9 cellular contexts compared by ENCODE assay signal in the genomic region with DNA sequence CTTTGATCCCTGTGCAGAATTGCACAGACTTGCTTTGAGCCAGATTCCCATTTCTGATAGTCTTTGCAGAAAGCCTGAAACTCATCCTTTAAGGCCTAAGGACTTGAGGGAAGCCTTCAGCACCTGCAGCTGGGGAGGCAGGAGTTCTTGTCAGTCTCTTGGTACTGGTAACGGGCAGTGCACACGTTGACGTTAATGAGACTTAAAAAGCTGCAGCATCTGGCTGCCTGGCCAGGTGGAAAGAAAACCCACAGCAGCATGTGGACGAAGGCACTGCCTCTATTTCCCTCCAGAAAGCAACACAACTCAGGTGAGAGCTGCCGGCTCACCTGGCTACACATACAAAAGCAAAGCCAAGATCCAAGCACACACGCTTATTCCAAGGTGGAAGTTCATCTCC.
DNase-seq lines count a peak whose midpoint lies in the region; ATAC-seq, FAIRE-seq and TF ChIP-seq lines count a peak whose summit lies in the region.
"Had no signal": no experiment of that assay in that cellular context is flagged by ENCODE, and none has a peak within 500 bp of the region (broad histone marks: within the 10 kb centered on the region; RNA-seq: fewer than 3 reads in every experiment).

No MANE protein-coding gene starts in this region.

- WGBS in K562 (ENCODE audit: insufficient coverage, low coverage, missing lambda C conversion rate): 46% methylated on average over 5 of the region's 6 CpGs

- no peak for ATAC-seq in activated T-cell treated with anti-CD3 and anti-CD28 coated beads, Interleukin-2, amount 50 U/mL, for 72 hours (replicated peaks in 1 of 2)
- ATAC-seq in HG03280 (IDR thresholded peaks at IDR 0.05; ENCODE audit: unreplicated experiment) (peak; percentile 34), K562 (no peak)
- ATAC-seq in stimulated activated memory B cell treated with anti-CD40 and anti-IgM and Interleukin-4, amounts not matched to agents 10 μg/mL and 1 μg/mL and 100 μg/mL, for 72 hours: peak; percentile 74

- H3K9me3 Mint-ChIP-seq in activated T-cell treated with anti-CD3 and anti-CD28 coated beads, Interleukin-2, amount 50 U/mL, for 72 hours: no peaks in the 10 kb centered on the region
- H3K9me3 Mint-ChIP-seq in stimulated activated memory B cell treated with anti-CD40 and anti-IgM and Interleukin-4, amounts not matched to agents 10 μg/mL and 1 μg/mL and 100 μg/mL, for 72 hours: no peaks in the 10 kb centered on the region
- no peaks in the 10 kb centered on the region for H3K9me3 Mint-ChIP-seq in immature natural killer cell

- no TSS peak for BruUV-seq in K562 (replicated peaks; lab: Mats Ljungman, UMichigan)

- in situ Hi-C loops in K562 (cut with MboI): loop anchor here (25.0 kb wide), 2 partner anchors 193 to 893 kb away; no protein-coding TSS in a partner anchor

- H3K4me1 Mint-ChIP-seq in activated T-cell treated with anti-CD3 and anti-CD28 coated beads, Interleukin-2, amount 50 U/mL, for 72 hours (ENCODE audit: low read depth): peaks cover 81% of the 10 kb centered on the region
- peaks cover 54% of the 10 kb centered on the region for H3K4me1 Mint-ChIP-seq in stimulated activated memory B cell treated with anti-CD40 and anti-IgM and Interleukin-4, amounts not matched to agents 10 μg/mL and 1 μg/mL and 100 μg/mL, for 72 hours
- peaks cover 16 to 23% of the 10 kb centered on the region in 2 donors for H3K4me1 Mint-ChIP-seq in immature natural killer cell

- no peak for DNase-seq in activated T-cell treated with anti-CD3 and anti-CD28 coated beads, Interleukin-2, amount 50 U/mL, for 72 hours
- DNase-seq in activated T-cell treated with anti-CD3 and anti-CD28 coated beads, Interleukin-2, amount 50 U/mL, for 1 hour: no peak
- no peak for DNase-seq in K562 (ENCODE audit: extremely low read depth in 1 of 4, low spot score in 3 of 4)
- DNase-seq in NCI-H1417 treated with DMSO at 0.1 percent for 48 hours (lab: John Stamatoyannopoulos, UW): no peak
- DNase-seq in immature natural killer cell: no peak
- no peak for DNase-seq in NCI-H187 treated with DMSO at 0.1 percent for 48 hours (lab: John Stamatoyannopoulos, UW)

- H2AFZ ChIP-seq in K562 (ENCODE audit: low read depth, low read length): no peak overlapping the region

- TF ChIP-seq EP300 in K562 (IDR thresholded peaks at IDR 0.05; ENCODE audit: low read length): no peak

- no peaks in the 10 kb centered on the region for H3K9me3 ChIP-seq in K562 (replicated peaks; ENCODE audit: control insufficient read depth, insufficient read depth, low read depth, low read length)
- H3K9me3 ChIP-seq: neutrophil had no signal

- no peaks in the 10 kb centered on the region for H3K36me3 ChIP-seq in K562 (ENCODE audit: control insufficient read depth, insufficient read depth, low read length)
- H3K36me3 ChIP-seq: neutrophil had no signal

- CTCF ChIA-PET in K562 (lab: Yijun Ruan, JAX; ENCODE audit: low intra/inter-chr PET ratio): no interaction called here

- H3K9me1 ChIP-seq in K562 (ENCODE audit: control insufficient read depth, insufficient read depth, low read length): peaks cover 2% of the 10 kb centered on the region

- intact Hi-C loops in K562 (cut with micrococcal nuclease): no loop called here

- peak overlapping the region; percentile 33 to 45 for H3K4me3 Mint-ChIP-seq in activated T-cell treated with anti-CD3 and anti-CD28 coated beads, Interleukin-2, amount 50 U/mL, for 72 hours
- H3K4me3 Mint-ChIP-seq in stimulated activated memory B cell treated with anti-CD40 and anti-IgM and Interleukin-4, amounts not matched to agents 10 μg/mL and 1 μg/mL and 100 μg/mL, for 72 hours: peak overlapping the region; percentile 47
- peak overlapping the region in 1 of 5 donors; percentile 9 for H3K4me3 Mint-ChIP-seq in immature natural killer cell

- no peak overlapping the region for H3K4me3 ChIP-seq in K562

- FAIRE-seq in K562 (lab: Jason Lieb, UNC): no peak

- POLR2A ChIA-PET in K562 (lab: Yijun Ruan, JAX): interaction anchor here (1.2 kb wide), 1 partner anchor 14 kb away, joined by 3 read pairs; no protein-coding TSS in a partner anchor

- H3K27me3 Mint-ChIP-seq in activated T-cell treated with anti-CD3 and anti-CD28 coated beads, Interleukin-2, amount 50 U/mL, for 72 hours (ENCODE audit: low read depth): peaks cover 30% of the 10 kb centered on the region
- no peaks in the 10 kb centered on the region for H3K27me3 Mint-ChIP-seq in stimulated activated memory B cell treated with anti-CD40 and anti-IgM and Interleukin-4, amounts not matched to agents 10 μg/mL and 1 μg/mL and 100 μg/mL, for 72 hours
- H3K27me3 Mint-ChIP-seq in immature natural killer cell (ENCODE audit: low read depth in 3 of 3): peaks cover 0 to 6% (median 0%) of the 10 kb centered on the region in 3 donors

- TF ChIP-seq POLR2A in K562 (conservative IDR thresholded peaks at IDR 0.05): no peak

- H3K27me3 ChIP-seq in K562 (ENCODE audit: control insufficient read depth in 2 of 2, insufficient read depth in 2 of 2, low read length in 2 of 2): no peaks in the 10 kb centered on the region
- H3K27me3 ChIP-seq: neutrophil had no signal

- no peak overlapping the region for H3K9ac ChIP-seq in K562 (ENCODE audit: insufficient read depth in 1 of 2, low read depth in 2 of 2, low read length in 2 of 2)

- H3K4me1 ChIP-seq in K562 (replicated peaks in 1 of 2; ENCODE audit: control insufficient read depth in 2 of 2, insufficient read depth in 2 of 2, low read length in 2 of 2): peaks cover 7 to 16% of the 10 kb centered on the region in 2 experiments; a peak in 4 of 5 replicates

- no peak for TF ChIP-seq CTCF in K562 (IDR thresholded peaks at IDR 0.05 in 2 of 3, conservative IDR thresholded peaks at IDR 0.05 in 1 of 3; ENCODE audit: insufficient read depth in 2 of 3, low read depth in 1 of 3, low read length in 3 of 3)

- H4K20me1 ChIP-seq in K562 (replicated peaks; ENCODE audit: control insufficient read depth, insufficient read depth, low read length): no peaks in the 10 kb centered on the region

- no peak overlapping the region for H3K27ac ChIP-seq in K562 (ENCODE audit: extremely low read depth, low read depth, low read length)
- H3K27ac ChIP-seq: neutrophil had no signal

- H3K36me3 Mint-ChIP-seq in activated T-cell treated with anti-CD3 and anti-CD28 coated beads, Interleukin-2, amount 50 U/mL, for 72 hours (ENCODE audit: insufficient read depth in 2 of 2): no peaks in the 10 kb centered on the region
- no peaks in the 10 kb centered on the region for H3K36me3 Mint-ChIP-seq in stimulated activated memory B cell treated with anti-CD40 and anti-IgM and Interleukin-4, amounts not matched to agents 10 μg/mL and 1 μg/mL and 100 μg/mL, for 72 hours
- no peaks in the 10 kb centered on the region for H3K36me3 Mint-ChIP-seq in immature natural killer cell

- H3K4me2 ChIP-seq in K562 (ENCODE audit: insufficient read depth, low read length): no peak overlapping the region

- TF ChIP-seq RAD21 in K562 (CRISPR knock-in tag; conservative IDR thresholded peaks at IDR 0.05 in 1 of 2, IDR thresholded peaks at IDR 0.05 in 1 of 2): no peak

- H3K27ac Mint-ChIP-seq in activated T-cell treated with anti-CD3 and anti-CD28 coated beads, Interleukin-2, amount 50 U/mL, for 72 hours: no peak overlapping the region
- peak overlapping the region; percentile 96 for H3K27ac Mint-ChIP-seq in stimulated activated memory B cell treated with anti-CD40 and anti-IgM and Interleukin-4, amounts not matched to agents 10 μg/mL and 1 μg/mL and 100 μg/mL, for 72 hours
- H3K27ac Mint-ChIP-seq in immature natural killer cell: peak overlapping the region in 3 of 6 donors; percentile 27 to 58 (median 34)

- H3K79me2 ChIP-seq in K562 (ENCODE audit: control insufficient read depth, insufficient read depth, low read length): no peaks in the 10 kb centered on the region

TF ChIP-seq in K562, 482 proteins besides CTCF, POLR2A, EP300 and RAD21:
- no peak for TF ChIP-seq MYNN (IDR thresholded peaks at IDR 0.05)
- no peak for TF ChIP-seq MYNN (CRISPR knock-in tag; IDR thresholded peaks at IDR 0.05)
- TF ChIP-seq, protein P1, sequence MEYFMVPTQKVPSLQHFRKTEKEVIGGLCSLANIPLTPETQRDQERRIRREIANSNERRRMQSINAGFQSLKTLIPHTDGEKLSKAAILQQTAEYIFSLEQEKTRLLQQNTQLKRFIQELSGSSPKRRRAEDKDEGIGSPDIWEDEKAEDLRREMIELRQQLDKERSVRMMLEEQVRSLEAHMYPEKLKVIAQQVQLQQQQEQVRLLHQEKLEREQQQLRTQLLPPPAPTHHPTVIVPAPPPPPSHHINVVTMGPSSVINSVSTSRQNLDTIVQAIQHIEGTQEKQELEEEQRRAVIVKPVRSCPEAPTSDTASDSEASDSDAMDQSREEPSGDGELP (CRISPR knock-in tag; IDR thresholded peaks at IDR 0.05; ENCODE audit: borderline replicate concordance): no peak
- TF ChIP-seq RNF2 (IDR thresholded peaks at IDR 0.05): no peak
- TF ChIP-seq, protein P2, sequence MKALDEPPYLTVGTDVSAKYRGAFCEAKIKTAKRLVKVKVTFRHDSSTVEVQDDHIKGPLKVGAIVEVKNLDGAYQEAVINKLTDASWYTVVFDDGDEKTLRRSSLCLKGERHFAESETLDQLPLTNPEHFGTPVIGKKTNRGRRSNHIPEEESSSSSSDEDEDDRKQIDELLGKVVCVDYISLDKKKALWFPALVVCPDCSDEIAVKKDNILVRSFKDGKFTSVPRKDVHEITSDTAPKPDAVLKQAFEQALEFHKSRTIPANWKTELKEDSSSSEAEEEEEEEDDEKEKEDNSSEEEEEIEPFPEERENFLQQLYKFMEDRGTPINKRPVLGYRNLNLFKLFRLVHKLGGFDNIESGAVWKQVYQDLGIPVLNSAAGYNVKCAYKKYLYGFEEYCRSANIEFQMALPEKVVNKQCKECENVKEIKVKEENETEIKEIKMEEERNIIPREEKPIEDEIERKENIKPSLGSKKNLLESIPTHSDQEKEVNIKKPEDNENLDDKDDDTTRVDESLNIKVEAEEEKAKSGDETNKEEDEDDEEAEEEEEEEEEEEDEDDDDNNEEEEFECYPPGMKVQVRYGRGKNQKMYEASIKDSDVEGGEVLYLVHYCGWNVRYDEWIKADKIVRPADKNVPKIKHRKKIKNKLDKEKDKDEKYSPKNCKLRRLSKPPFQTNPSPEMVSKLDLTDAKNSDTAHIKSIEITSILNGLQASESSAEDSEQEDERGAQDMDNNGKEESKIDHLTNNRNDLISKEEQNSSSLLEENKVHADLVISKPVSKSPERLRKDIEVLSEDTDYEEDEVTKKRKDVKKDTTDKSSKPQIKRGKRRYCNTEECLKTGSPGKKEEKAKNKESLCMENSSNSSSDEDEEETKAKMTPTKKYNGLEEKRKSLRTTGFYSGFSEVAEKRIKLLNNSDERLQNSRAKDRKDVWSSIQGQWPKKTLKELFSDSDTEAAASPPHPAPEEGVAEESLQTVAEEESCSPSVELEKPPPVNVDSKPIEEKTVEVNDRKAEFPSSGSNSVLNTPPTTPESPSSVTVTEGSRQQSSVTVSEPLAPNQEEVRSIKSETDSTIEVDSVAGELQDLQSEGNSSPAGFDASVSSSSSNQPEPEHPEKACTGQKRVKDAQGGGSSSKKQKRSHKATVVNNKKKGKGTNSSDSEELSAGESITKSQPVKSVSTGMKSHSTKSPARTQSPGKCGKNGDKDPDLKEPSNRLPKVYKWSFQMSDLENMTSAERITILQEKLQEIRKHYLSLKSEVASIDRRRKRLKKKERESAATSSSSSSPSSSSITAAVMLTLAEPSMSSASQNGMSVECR (CRISPR knock-in tag; IDR thresholded peaks at IDR 0.05): peak; percentile 24; the same call in 1 of the 2 replicates

Comparison
In these comparisons a context has a peak if more than half of its experiments do, and no peak if none do; other contexts are left out.
1. ATAC-seq: peak in HG03280 (single experiment) and stimulated activated memory B cell treated with anti-CD40 and anti-IgM and Interleukin-4, amounts not matched to agents 10 μg/mL and 1 μg/mL and 100 μg/mL, for 72 hours (single experiment); none in activated T-cell treated with anti-CD3 and anti-CD28 coated beads, Interleukin-2, amount 50 U/mL, for 72 hours (0 of 2) and K562 (single experiment).